1 cellular context compared by ENCODE assay signal in the genomic region with DNA sequence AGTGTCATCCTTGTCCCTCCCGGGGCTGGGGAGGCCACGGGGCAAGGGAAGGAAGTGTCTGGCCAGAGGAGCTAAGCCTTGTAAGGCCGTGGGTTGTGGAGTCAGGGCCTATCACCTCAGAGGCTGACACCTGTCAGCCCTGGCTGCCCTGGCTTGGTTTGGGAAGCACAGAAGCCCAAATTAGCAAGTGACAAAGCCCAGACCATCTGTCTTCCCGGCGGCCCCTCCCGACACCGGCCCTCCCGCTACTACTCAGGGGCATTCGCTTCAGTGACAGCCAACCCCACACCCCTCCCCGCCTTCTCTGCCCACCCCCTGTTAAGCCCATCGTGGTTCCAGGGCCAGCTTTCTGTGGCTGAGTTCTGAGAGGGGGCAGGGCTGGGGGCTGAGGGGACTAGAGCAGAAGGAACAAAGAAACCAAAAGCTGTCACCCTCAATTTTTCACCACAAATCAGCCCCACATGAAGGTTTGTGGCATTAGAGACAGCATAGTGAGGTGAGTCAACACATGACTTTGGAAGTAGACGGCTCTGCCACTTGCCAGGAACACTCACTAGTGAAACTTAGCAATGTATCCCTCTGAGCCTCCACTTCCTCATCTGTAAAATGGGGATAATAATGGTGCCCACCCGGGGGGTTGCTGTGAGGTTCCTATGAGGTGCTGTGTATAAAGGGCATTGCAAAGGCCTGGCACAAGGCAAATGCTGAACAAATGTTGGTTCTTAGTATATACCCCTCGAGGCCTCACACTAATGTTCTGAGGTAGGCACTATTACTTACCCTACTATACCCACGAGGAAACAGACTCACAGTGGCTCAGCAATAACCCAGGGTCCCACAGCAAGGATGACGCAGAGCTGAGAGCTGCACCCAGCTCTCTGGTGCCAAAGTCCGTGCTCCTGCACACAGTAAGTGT.
TF ChIP-seq lines count a peak whose summit lies in the region.

No MANE protein-coding gene starts in this region.

TF ChIP-seq in HepG2, 621 proteins besides CTCF, POLR2A, EP300 and RAD21:
- TF ChIP-seq ZNF138 (CRISPR knock-in tag; IDR thresholded peaks at IDR 0.05; ENCODE audit: low read depth) (no peak), ZNF629 (CRISPR knock-in tag; conservative IDR thresholded peaks at IDR 0.05) (peak; percentile 38; the same call in 1 of the 2 replicates)
TF ChIP-seq in HepG2: peak in this region for 1.
